11 cellular contexts compared by ENCODE assay signal in genomic region chr17:17401271-17401781, GRCh38.
DNase-seq lines count a peak whose midpoint lies in the region; ATAC-seq, FAIRE-seq and TF ChIP-seq lines count a peak whose summit lies in the region.
"Had no signal": no experiment of that assay in that cellular context is flagged by ENCODE, and none has a peak within 500 bp of the region (broad histone marks: within the 10 kb centered on the region; RNA-seq: fewer than 3 reads in every experiment).

No MANE protein-coding gene starts in this region.

- H3K9ac ChIP-seq in BLaER1 treated with 17β-estradiol and CSF1 and Interleukin-3, amounts not matched to agents 10 nM and 100 nM: peak overlapping the region in 2 of 11 experiments; percentile 9 to 26; a peak in 1 of 22 replicates
- no peak overlapping the region for H3K9ac ChIP-seq in SU-DHL-6 (ENCODE audit: low read length)
- H3K9ac ChIP-seq: parathyroid adenoma had no signal

- H3K9me3 Mint-ChIP-seq in stimulated activated memory B cell treated with anti-CD40 and anti-IgM and Interleukin-4, amounts not matched to agents 10 μg/mL and 1 μg/mL and 100 μg/mL, for 72 hours: peaks cover 1% of the 10 kb centered on the region

- H3K36me3 Mint-ChIP-seq in stimulated activated memory B cell treated with anti-CD40 and anti-IgM and Interleukin-4, amounts not matched to agents 10 μg/mL and 1 μg/mL and 100 μg/mL, for 72 hours: no peaks in the 10 kb centered on the region

- H3K4me2 ChIP-seq in BLaER1 treated with 17β-estradiol and CSF1 and Interleukin-3, amounts not matched to agents 10 nM and 100 nM: peak overlapping the region; percentile 55 to 98 (median 71)
- H3K4me2 ChIP-seq in SU-DHL-6 (ENCODE audit: low read depth, low read length, poor library complexity, severe bottlenecking): no peak overlapping the region

- no peak overlapping the region for H3K27ac Mint-ChIP-seq in stimulated activated memory B cell treated with anti-CD40 and anti-IgM and Interleukin-4, amounts not matched to agents 10 μg/mL and 1 μg/mL and 100 μg/mL, for 72 hours

- H3K4me3 Mint-ChIP-seq in stimulated activated memory B cell treated with anti-CD40 and anti-IgM and Interleukin-4, amounts not matched to agents 10 μg/mL and 1 μg/mL and 100 μg/mL, for 72 hours: no peak overlapping the region

- peak overlapping the region in 8 of 11 experiments; percentile 5 to 93 (median 40); a peak in 14 of 22 replicates for H3K27ac ChIP-seq in BLaER1 treated with 17β-estradiol and CSF1 and Interleukin-3, amounts not matched to agents 10 nM and 100 nM
- H3K27ac ChIP-seq in SU-DHL-6 (ENCODE audit: low read depth, low read length): no peak overlapping the region
- H3K27ac ChIP-seq: esophagus muscularis mucosa, parathyroid adenoma had no signal

- peak; percentile 81 for DNase-seq in H54 (ENCODE audit: insufficient read length, low spot score)
- peak; percentile 70 for DNase-seq in left lobe of liver (ENCODE audit: low spot score)
- DNase-seq in hippocampal formation (lab: John Stamatoyannopoulos, UW): no peak
- no peak for DNase-seq in kidney glomerular epithelial cell (lab: John Stamatoyannopoulos, UW)
- DNase-seq: activated effector memory CD4-positive, alpha-beta T cell treated with Interleukin-2 at 50 U/mL for 16 hours had no signal

- H3K27me3 Mint-ChIP-seq in stimulated activated memory B cell treated with anti-CD40 and anti-IgM and Interleukin-4, amounts not matched to agents 10 μg/mL and 1 μg/mL and 100 μg/mL, for 72 hours: peaks cover 6% of the 10 kb centered on the region

- H3K36me3 ChIP-seq in BLaER1 treated with 17β-estradiol and CSF1 and Interleukin-3, amounts not matched to agents 10 nM and 100 nM: 0 out of 22 replicates have a peak, but pooled peaks cover 0 to 2% (median 0%) of the 10 kb centered on the region in 11 experiments
- no peaks in the 10 kb centered on the region for H3K36me3 ChIP-seq in SU-DHL-6 (ENCODE audit: low read length)
- H3K36me3 ChIP-seq: esophagus muscularis mucosa had no signal

- H3K4me1 ChIP-seq in BLaER1 treated with 17β-estradiol and CSF1 and Interleukin-3, amounts not matched to agents 10 nM and 100 nM: peaks cover 66 to 100% (median 98%) of the 10 kb centered on the region in 10 experiments
- H3K4me1 ChIP-seq: parathyroid adenoma had no signal

- peak; percentile 27 for TF ChIP-seq CTCF in SU-DHL-6 (IDR thresholded peaks at IDR 0.05; ENCODE audit: insufficient read depth, low read length, poor library complexity, severe bottlenecking)

- no peaks in the 10 kb centered on the region for H3K79me2 ChIP-seq in SU-DHL-6 (ENCODE audit: insufficient read depth, low read length)
- H3K79me2 ChIP-seq: parathyroid adenoma had no signal

- no peaks in the 10 kb centered on the region for H3K9me2 ChIP-seq in SU-DHL-6 (replicated peaks; ENCODE audit: insufficient read depth, low read length)

- H3K4me3 ChIP-seq in BLaER1 treated with 17β-estradiol and CSF1 and Interleukin-3, amounts not matched to agents 10 nM and 100 nM: no peak overlapping the region
- H3K4me3 ChIP-seq in SU-DHL-6 (ENCODE audit: insufficient read depth, low read length, poor library complexity, severe bottlenecking): no peak overlapping the region
- H3K4me3 ChIP-seq: esophagus muscularis mucosa had no signal

- H3K27me3 ChIP-seq in BLaER1 treated with 17β-estradiol and CSF1 and Interleukin-3, amounts not matched to agents 10 nM and 100 nM: 0 out of 22 replicates have a peak, but pooled peaks cover 0 to 4% (median 0%) of the 10 kb centered on the region in 11 experiments
- no peaks in the 10 kb centered on the region for H3K27me3 ChIP-seq in SU-DHL-6 (ENCODE audit: low read length)

- peaks cover 4 to 8% (median 5%) of the 10 kb centered on the region in 11 experiments for H3K9me3 ChIP-seq in BLaER1 treated with 17β-estradiol and CSF1 and Interleukin-3, amounts not matched to agents 10 nM and 100 nM (replicated peaks in 1 of 11)
- H3K9me3 ChIP-seq in SU-DHL-6 (ENCODE audit: insufficient read depth, low read length): no peaks in the 10 kb centered on the region
- H3K9me3 ChIP-seq: esophagus muscularis mucosa had no signal

- H3K4me1 Mint-ChIP-seq in stimulated activated memory B cell treated with anti-CD40 and anti-IgM and Interleukin-4, amounts not matched to agents 10 μg/mL and 1 μg/mL and 100 μg/mL, for 72 hours: peaks cover 44% of the 10 kb centered on the region

- H4K20me1 ChIP-seq in BLaER1 treated with 17β-estradiol and CSF1 and Interleukin-3, amounts not matched to agents 10 nM and 100 nM: no peaks in the 10 kb centered on the region
- no peaks in the 10 kb centered on the region for H4K20me1 ChIP-seq in SU-DHL-6 (ENCODE audit: low read depth, low read length)

- FAIRE-seq in H54 (lab: Jason Lieb, UNC): no peak

- ATAC-seq in left lobe of liver: peak; percentile 71
- ATAC-seq in stimulated activated memory B cell treated with anti-CD40 and anti-IgM and Interleukin-4, amounts not matched to agents 10 μg/mL and 1 μg/mL and 100 μg/mL, for 72 hours: no peak
- ATAC-seq in GM21737 (IDR thresholded peaks at IDR 0.05; ENCODE audit: unreplicated experiment): no peak

- no peaks in the 10 kb centered on the region for H3F3A ChIP-seq in SU-DHL-6 (ENCODE audit: insufficient read depth)

- no peak for TF ChIP-seq POLR2A in H54 (IDR thresholded peaks at IDR 0.05; ENCODE audit: low read depth, low read length)

- H2AFZ ChIP-seq in SU-DHL-6 (ENCODE audit: low read depth, low read length, severe bottlenecking): no peak overlapping the region
- H2AFZ ChIP-seq: parathyroid adenoma had no signal

Comparison
In these comparisons a context has a peak if more than half of its experiments do, and no peak if none do; other contexts are left out.
1. DNase-seq: peak in H54 (single experiment) and left lobe of liver (single experiment); none in hippocampal formation (0 of 2) and kidney glomerular epithelial cell (single experiment).